In the genomic region with DNA sequence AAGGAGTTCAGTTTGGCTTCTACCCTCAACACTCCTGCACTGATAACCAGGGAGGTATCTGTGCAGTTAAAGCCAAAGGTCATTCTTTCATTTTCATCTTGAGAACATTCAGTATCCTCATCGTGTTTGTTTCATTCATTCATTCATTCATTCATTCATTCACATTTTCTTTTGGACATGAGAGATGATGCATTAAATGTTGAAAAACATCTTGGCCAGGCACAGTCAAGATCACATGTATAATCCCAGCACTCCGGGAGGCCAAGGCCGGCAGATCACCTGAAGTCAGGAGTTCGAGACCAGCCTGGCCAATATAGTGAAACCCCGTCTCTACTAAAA, we compare ENCODE assay signal across 19 cellular contexts. TPM values are rescaled to one million over a fixed set of nuclear protein-coding genes. Genes with fewer than 3 reads are reported as not detected.
DNase-seq lines count a peak whose midpoint lies in the region; ATAC-seq and TF ChIP-seq lines count a peak whose summit lies in the region.
"Had no signal": no experiment of that assay in that cellular context is flagged by ENCODE, and none has a peak within 500 bp of the region (broad histone marks: within the 10 kb centered on the region; RNA-seq: fewer than 3 reads in every experiment).

No MANE protein-coding gene starts in this region.

- no peak for ATAC-seq in stimulated activated naive CD8-positive, alpha-beta T cell treated with anti-CD3 and anti-CD28 coated beads, Interleukin-15, Interleukin-2, amounts not matched to agents 100 U/mL and 50 U/mL, for 24 hours
- ATAC-seq in T-cell (replicated peaks in 1 of 4) (no peak), HG03439 (IDR thresholded peaks at IDR 0.05; ENCODE audit: unreplicated experiment) (no peak)
- ATAC-seq: left lobe of liver had no signal

- WGBS in esophagus muscularis mucosa = 77% methylated on average over 5 of the region's 5 CpGs

- CTCF ChIA-PET in T-cell (lab: Charles Lee) = interaction anchor here in 1 of 2 donors (1.3 kb wide), 1 partner anchor 26 kb away, joined by 4 read pairs; no protein-coding TSS in a partner anchor

- H3K36me3 Mint-ChIP-seq in stimulated activated naive CD8-positive, alpha-beta T cell treated with anti-CD3 and anti-CD28 coated beads, Interleukin-15, Interleukin-2, amounts not matched to agents 100 ng/mL and 50 ng/mL, for 24 hours (ENCODE audit: low read depth) = peaks cover 42% of the 10 kb centered on the region
- peaks cover 29% of the 10 kb centered on the region for H3K36me3 Mint-ChIP-seq in T-cell

- intact Hi-C loops in esophagus muscularis mucosa (cut with DNase I) = no loop called here
- intact Hi-C loops in dorsolateral prefrontal cortex (cut with DNase I) = no loop called here

- peak overlapping the region; percentile 9 for H3K4me3 Mint-ChIP-seq in stimulated activated naive CD8-positive, alpha-beta T cell treated with anti-CD3 and anti-CD28 coated beads, Interleukin-15, Interleukin-2, amounts not matched to agents 100 ng/mL and 50 ng/mL, for 24 hours
- peak overlapping the region in 2 of 3 donors; percentile 13 to 62 for H3K4me3 Mint-ChIP-seq in T-cell

- no peaks in the 10 kb centered on the region for H3K9me3 ChIP-seq in esophagus muscularis mucosa
- H3K9me3 ChIP-seq: ascending aorta, thoracic aorta had no signal

- peaks cover 90% of the 10 kb centered on the region for H3K4me1 Mint-ChIP-seq in stimulated activated naive CD8-positive, alpha-beta T cell treated with anti-CD3 and anti-CD28 coated beads, Interleukin-15, Interleukin-2, amounts not matched to agents 100 ng/mL and 50 ng/mL, for 24 hours (ENCODE audit: low read depth)
- peaks cover 88 to 91% (median 89%) of the 10 kb centered on the region in 3 donors for H3K4me1 Mint-ChIP-seq in T-cell

- DNase-seq in stimulated activated naive CD8-positive, alpha-beta T cell treated with anti-CD3 and anti-CD28 coated beads, Interleukin-15, Interleukin-2, amounts not matched to agents 100 U/mL and 50 U/mL, for 24 hours = no peak
- DNase-seq in T-cell (no peak), esophagus muscularis mucosa (ENCODE audit: extremely low spot score) (peak; percentile 37), NCI-H1694 (lab: John Stamatoyannopoulos, UW) (no peak), dorsolateral prefrontal cortex (no peak), substantia nigra (lab: John Stamatoyannopoulos, UW) (no peak)
- DNase-seq: activated CD8-positive, alpha-beta memory T cell treated with anti-CD3 and anti-CD28 coated beads for 24 hours; activated effector memory CD4-positive, alpha-beta T cell treated with Interleukin-2 at 50 U/mL for 16 hours; EL; H7; NCI-H1436; NCI-H2171; NCI-H526 treated with DMSO at 0.1 percent for 48 hours; SHP77 treated with DMSO at 0.1 percent for 48 hours had no signal

- H3K27me3 ChIP-seq in esophagus muscularis mucosa (no peaks in the 10 kb centered on the region), dorsolateral prefrontal cortex (no peaks in the 10 kb centered on the region)
- H3K27me3 ChIP-seq: ascending aorta had no signal

- H3K27ac ChIP-seq in esophagus muscularis mucosa (replicated peaks in 1 of 4) (no peak overlapping the region), dorsolateral prefrontal cortex (no peak overlapping the region), substantia nigra (ENCODE audit: low read depth, low read length, poor library complexity, severe bottlenecking) (no peak overlapping the region)
- H3K27ac ChIP-seq: ascending aorta, thoracic aorta had no signal

- no peaks in the 10 kb centered on the region for H3K9me3 Mint-ChIP-seq in stimulated activated naive CD8-positive, alpha-beta T cell treated with anti-CD3 and anti-CD28 coated beads, Interleukin-15, Interleukin-2, amounts not matched to agents 100 ng/mL and 50 ng/mL, for 24 hours
- no peaks in the 10 kb centered on the region for H3K9me3 Mint-ChIP-seq in T-cell

- H3K4me3 ChIP-seq in esophagus muscularis mucosa = no peak overlapping the region
- H3K4me3 ChIP-seq in dorsolateral prefrontal cortex = no peak overlapping the region
- H3K4me3 ChIP-seq: ascending aorta, thoracic aorta had no signal

- POLR2A ChIA-PET in T-cell (lab: Charles Lee) = no interaction called here

- no peaks in the 10 kb centered on the region for H3K4me1 ChIP-seq in esophagus muscularis mucosa
- H3K4me1 ChIP-seq: ascending aorta had no signal

- H3K36me3 ChIP-seq in esophagus muscularis mucosa = no peaks in the 10 kb centered on the region
- H3K36me3 ChIP-seq: ascending aorta, thoracic aorta had no signal

- TF ChIP-seq CTCF in esophagus muscularis mucosa (IDR thresholded peaks at IDR 0.05) (no peak), dorsolateral prefrontal cortex (IDR thresholded peaks at IDR 0.05 in 54 of 56, conservative IDR thresholded peaks at IDR 0.05 in 2 of 56; ENCODE audit: low read depth in 1 of 56, partially characterized antibody in 56 of 56) (no peak)

- no peak for TF ChIP-seq POLR2A in esophagus muscularis mucosa (IDR thresholded peaks at IDR 0.05; ENCODE audit: low read depth)

- no peaks in the 10 kb centered on the region for H3K27me3 Mint-ChIP-seq in stimulated activated naive CD8-positive, alpha-beta T cell treated with anti-CD3 and anti-CD28 coated beads, Interleukin-15, Interleukin-2, amounts not matched to agents 100 ng/mL and 50 ng/mL, for 24 hours
- no peaks in the 10 kb centered on the region for H3K27me3 Mint-ChIP-seq in T-cell

- H3K27ac Mint-ChIP-seq in stimulated activated naive CD8-positive, alpha-beta T cell treated with anti-CD3 and anti-CD28 coated beads, Interleukin-15, Interleukin-2, amounts not matched to agents 100 ng/mL and 50 ng/mL, for 24 hours = peak overlapping the region; percentile 63
- peak overlapping the region; percentile 89 to 90 for H3K27ac Mint-ChIP-seq in T-cell

- TF ChIP-seq EP300 in esophagus muscularis mucosa (IDR thresholded peaks at IDR 0.05) = no peak

RNA-seq across cellular contexts. Expression of gene APBB1IP, which starts 34.3 kb away (rescaled TPM):
- total RNA-seq in T-cell (100 to 1,000 TPM in 1 of 5 donors, 10 to 100 TPM in 4; 86.5 to 102 (median 88.4) TPM), esophagus muscularis mucosa (1 to 10 TPM; 2.6 to 6.2 (median 5.1) TPM), dorsolateral prefrontal cortex (10 to 100 TPM in 51 of 120 experiments, 1 to 10 TPM in 69; 1.9 to 23.7 (median 9.4) TPM)
- total RNA-seq: ascending aorta, H7 had no signal
